ENCODE assay signal across 15 cellular contexts in the genomic region with DNA sequence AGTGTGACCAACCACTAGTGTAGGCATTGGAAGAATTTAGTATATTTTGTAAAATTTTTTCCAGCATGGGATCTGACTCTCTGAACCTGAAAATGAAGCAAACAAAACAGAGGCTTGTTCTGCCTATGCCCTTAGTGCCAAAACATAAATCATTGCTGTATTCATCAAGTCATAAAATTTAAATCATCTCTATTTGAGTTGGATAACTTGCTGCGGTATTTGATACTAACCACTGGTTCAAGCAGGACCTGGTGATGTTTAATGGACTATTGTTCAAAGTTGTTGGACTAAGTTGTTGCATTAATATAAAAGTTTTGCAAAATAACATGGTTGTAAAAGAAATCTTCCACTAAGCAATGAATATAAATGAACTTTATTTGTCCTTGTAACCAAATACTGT. TPM values are rescaled to one million over a fixed set of nuclear protein-coding genes. Genes with fewer than 3 reads are reported as not detected.
DNase-seq lines count a peak whose midpoint lies in the region; ATAC-seq and TF ChIP-seq lines count a peak whose summit lies in the region.
"Had no signal": no experiment of that assay in that cellular context is flagged by ENCODE, and none has a peak within 500 bp of the region (broad histone marks: within the 10 kb centered on the region; RNA-seq: fewer than 3 reads in every experiment).

No MANE protein-coding gene starts in this region.

- intact Hi-C loops in Panc1 (cut with micrococcal nuclease; ENCODE audit: unreplicated experiment): no loop called here

- BruUV-seq in Panc1 (replicated peaks; lab: Mats Ljungman, UMichigan): no TSS peak

- peak overlapping the region; percentile 74 for H3K27ac ChIP-seq in KMS-11
- H3K27ac ChIP-seq in Panc1 (ENCODE audit: low read length): peak overlapping the region; percentile 65; the same call in 1 of the 2 replicates
- H3K27ac ChIP-seq in smooth muscle cell (ENCODE audit: low read depth): peak overlapping the region; percentile 0
- H3K27ac ChIP-seq: 22Rv1, PC-9, SJCRH30 had no signal

- H3K4me3 ChIP-seq in KMS-11 (IDR thresholded peaks at IDR 0.05; ENCODE audit: insufficient read depth, low read depth, low read length) (no peak overlapping the region), Panc1 (ENCODE audit: low read depth in 2 of 2, low read length in 2 of 2) (no peak overlapping the region), smooth muscle cell (no peak overlapping the region)
- H3K4me3 ChIP-seq: PC-9, SJCRH30 had no signal

- TF ChIP-seq CTCF in KMS-11 (conservative IDR thresholded peaks at IDR 0.05; ENCODE audit: low read depth, low read length): no peak
- TF ChIP-seq CTCF in Panc1 (IDR thresholded peaks at IDR 0.05): no peak
- no peak for TF ChIP-seq CTCF in smooth muscle cell (IDR thresholded peaks at IDR 0.05; ENCODE audit: borderline replicate concordance, insufficient read depth, poor library complexity, severe bottlenecking)

- DNase-seq in DMS 273 (lab: John Stamatoyannopoulos, UW; ENCODE audit: unreplicated experiment) (peak; percentile 41), DMS 273 treated with DMSO at 0.1 percent for 48 hours (lab: John Stamatoyannopoulos, UW) (no peak), Panc1 (ENCODE audit: low read depth, low spot score) (no peak), smooth muscle cell (lab: John Stamatoyannopoulos, UW; ENCODE audit: unreplicated experiment) (no peak), inferior parietal cortex (ENCODE audit: extremely low spot score) (no peak), NCI-H1694 (lab: John Stamatoyannopoulos, UW) (no peak), mesenteric fat pad (ENCODE audit: low spot score) (no peak)
- DNase-seq: DND-41, H9, NCI-H187, NCI-H748 treated with DMSO at 0.1 percent for 48 hours had no signal

- peak; percentile 58; the same call in 1 of the 2 replicates for ATAC-seq in Panc1

- CTCF ChIA-PET in Panc1 (lab: Charles Lee): interaction anchor here (0.6 kb wide), 1 partner anchor 42 kb away, joined by 7 read pairs; no protein-coding TSS in a partner anchor

- H3K27me3 ChIP-seq in KMS-11 (ENCODE audit: insufficient read depth, low read depth): no peaks in the 10 kb centered on the region
- H3K27me3 ChIP-seq in Panc1 (ENCODE audit: control insufficient read depth, insufficient read depth, low read length): no peaks in the 10 kb centered on the region
- no peaks in the 10 kb centered on the region for H3K27me3 ChIP-seq in smooth muscle cell (ENCODE audit: low read depth)
- H3K27me3 ChIP-seq: SJCRH30 had no signal

- POLR2A ChIA-PET in Panc1 (lab: Charles Lee): interaction anchor here (0.7 kb wide), 1 partner anchor 34 kb away, joined by 5 read pairs; no protein-coding TSS in a partner anchor

- no peaks in the 10 kb centered on the region for H3F3A ChIP-seq in smooth muscle cell (ENCODE audit: low read depth)

- H3K4me1 ChIP-seq in KMS-11 (ENCODE audit: low read depth, poor library complexity, severe bottlenecking): peaks cover 85% of the 10 kb centered on the region
- peaks cover 37% of the 10 kb centered on the region for H3K4me1 ChIP-seq in Panc1 (ENCODE audit: control insufficient read depth, insufficient read depth, low read length)
- peaks cover 35% of the 10 kb centered on the region for H3K4me1 ChIP-seq in smooth muscle cell (ENCODE audit: low read depth)

- no peaks in the 10 kb centered on the region for H3K36me3 ChIP-seq in KMS-11 (ENCODE audit: insufficient read depth)
- no peaks in the 10 kb centered on the region for H3K36me3 ChIP-seq in Panc1 (ENCODE audit: control insufficient read depth, insufficient read depth, low read length)
- H3K36me3 ChIP-seq in smooth muscle cell (ENCODE audit: low read depth): no peaks in the 10 kb centered on the region
- H3K36me3 ChIP-seq: SJCRH30 had no signal

- 78% methylated on average over 1 of the region's 1 CpG for whole genome bisulfite sequencing in smooth muscle cell (ENCODE audit: low lambda C conversion rate)

- H3K4me2 ChIP-seq in KMS-11: peak overlapping the region; percentile 83
- no peak overlapping the region for H3K4me2 ChIP-seq in smooth muscle cell
- H3K4me2 ChIP-seq: PC-9 had no signal

- H3K9ac ChIP-seq in KMS-11 (peak overlapping the region; percentile 26; the same call in 1 of the 2 replicates), smooth muscle cell (ENCODE audit: low read depth) (no peak overlapping the region)

- peak overlapping the region; percentile 55; the same call in 1 of the 2 replicates for H2AFZ ChIP-seq in KMS-11 (ENCODE audit: low read depth)
- H2AFZ ChIP-seq in smooth muscle cell (ENCODE audit: low read depth): no peak overlapping the region
- H2AFZ ChIP-seq: PC-9 had no signal

- no peaks in the 10 kb centered on the region for H4K20me1 ChIP-seq in KMS-11 (ENCODE audit: insufficient read depth)
- H4K20me1 ChIP-seq in smooth muscle cell (ENCODE audit: low read depth): no peaks in the 10 kb centered on the region

- H3K79me2 ChIP-seq in KMS-11 (ENCODE audit: insufficient read depth, low read depth): no peaks in the 10 kb centered on the region
- no peaks in the 10 kb centered on the region for H3K79me2 ChIP-seq in smooth muscle cell (ENCODE audit: low read depth)

- H3K9me3 ChIP-seq in Panc1 (ENCODE audit: control insufficient read depth, insufficient read depth, low read depth, low read length) (no peaks in the 10 kb centered on the region), smooth muscle cell (replicated peaks; ENCODE audit: low read depth) (no peaks in the 10 kb centered on the region)
- H3K9me3 ChIP-seq: SJCRH30 had no signal

- in situ Hi-C loops in Panc1 (cut with HindIII; ENCODE audit: low pct_unique_long_range_greater_than_20kb, low sequenced_read_pairs): no loop called here

RNA-seq across cellular contexts. Expression of gene RPA3, which starts 19.8 kb away (rescaled TPM):
- 93.5 TPM for total RNA-seq in Panc1 (2021; ENCODE audit: unreplicated experiment)
- 49.1 TPM for polyA plus RNA-seq in Panc1 (2012; ENCODE audit: insufficient read length)
- 27.6 and 37.2 TPM in 2 replicates for total RNA-seq in smooth muscle cell
- polyA plus RNA-seq in smooth muscle cell: 63.7 and 75.4 TPM in 2 replicates
- total RNA-seq in mesenteric fat pad: 16.3 TPM

Comparison
In these comparisons a context has a peak if more than half of its experiments do, and no peak if none do; other contexts are left out.
1. H3K27ac ChIP-seq: peak in every context shown above with its lines; median percentile 74 in KMS-11; 65 in Panc1; 0 in smooth muscle cell.